ENCODE assay signal across 35 cellular contexts in genomic region chr12:43744826-43745225, GRCh38.
"Had no signal": no experiment of that assay in that cellular context is flagged by ENCODE, and none has a peak within 500 bp of the region (broad histone marks: within the 10 kb centered on the region; RNA-seq: fewer than 3 reads in every experiment).

No MANE protein-coding gene starts in this region.

- H3K4me3 ChIP-seq: MG63 had no signal

- H3K27me3 ChIP-seq: MG63 had no signal

- DNase-seq: Karpas-422, Kasumi-1, MG63, MM.1S, MV-4-11, NCI-H1048, NCI-H1092, NCI-H1092 treated with DMSO at 0.1 percent for 48 hours, NCI-H1105, NCI-H1105 treated with DMSO at 0.1 percent for 48 hours, NCI-H1417, NCI-H1417 treated with DMSO at 0.1 percent for 48 hours, NCI-H1436, NCI-H1436 treated with DMSO at 0.1 percent for 48 hours, NCI-H146, NCI-H1694, NCI-H1694 treated with DMSO at 0.1 percent for 48 hours, NCI-H187, NCI-H187 treated with DMSO at 0.1 percent for 48 hours, NCI-H1930, NCI-H2029, NCI-H2029 treated with DMSO at 0.1 percent for 48 hours, NCI-H2081, NCI-H2081 treated with DMSO at 0.1 percent for 48 hours, NCI-H2107, NCI-H2171, NCI-H2171 treated with DMSO at 0.1 percent for 48 hours, NCI-H2227 treated with DMSO at 0.1 percent for 48 hours, NCI-H226, NCI-H345, NCI-H446, NCI-H446 treated with DMSO at 0.1 percent for 48 hours, NCI-H510A, NCI-H510A treated with DMSO at 0.1 percent for 48 hours, NCI-H524 had no signal
